In the genomic region with DNA sequence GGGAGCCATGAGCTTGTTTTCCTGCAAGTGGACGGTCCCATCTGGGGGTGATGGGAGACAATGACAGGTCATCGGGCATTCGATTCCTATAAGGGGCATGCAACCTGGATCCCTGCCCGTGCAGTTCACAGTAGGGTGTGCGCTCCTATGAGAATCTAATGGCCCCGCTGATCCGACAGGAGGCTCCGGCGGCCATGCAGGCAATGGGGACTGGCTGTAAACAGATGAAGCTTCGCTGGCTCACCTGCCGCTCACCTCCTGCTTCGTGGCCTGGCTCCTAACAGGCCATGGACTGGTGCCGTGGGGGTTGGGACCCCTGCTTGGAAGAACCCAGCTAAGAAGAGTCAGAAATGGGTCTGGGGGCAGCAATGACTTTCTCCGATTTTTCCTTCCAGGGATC, we compare ENCODE assay signal across 35 cellular contexts. TPM values are rescaled to one million over a fixed set of nuclear protein-coding genes. Genes with fewer than 3 reads are reported as not detected.
"Had no signal": no experiment of that assay in that cellular context is flagged by ENCODE, and none has a peak within 500 bp of the region (broad histone marks: within the 10 kb centered on the region; RNA-seq: fewer than 3 reads in every experiment).

No MANE protein-coding gene starts in this region.

- H3K27ac ChIP-seq: body of pancreas, breast epithelium, KMS-11, SJCRH30, SK-N-MC, WERI-Rb-1 had no signal

- DNase-seq: activated CD4-positive, alpha-beta memory T cell treated with anti-CD3 and anti-CD28 coated beads, Interleukin-2, amount 10 ng/mL, durations not matched to agents 7 days and 5 days; activated CD4-positive, alpha-beta T cell treated with anti-CD3 and anti-CD28 coated beads for 1 hour; activated CD4-positive, alpha-beta T cell treated with anti-CD3 and anti-CD28 coated beads for 48 hours; activated CD4-positive, CD25-positive, alpha-beta regulatory T cell; activated gamma-delta T cell; activated naive CD4-positive, alpha-beta T cell treated with Interleukin-2 at 50 U/mL for 16 hours; activated naive CD8-positive, alpha-beta T cell treated with anti-CD3 and anti-CD28 coated beads, Interleukin-2, amount 10 ng/mL, durations not matched to agents 7 days and 5 days; activated T-cell treated with anti-CD3 and anti-CD28 coated beads, Interleukin-2, amount 50 U/mL, for 24 hours; body of pancreas; MM.1S; MV-4-11; NCI-H1092; NCI-H1436 treated with DMSO at 0.1 percent for 48 hours; NCI-H1694 treated with DMSO at 0.1 percent for 48 hours; NCI-H2029; NCI-H345; NCI-H524 treated with DMSO at 0.1 percent for 48 hours; SHP77; SJCRH30; T1000; WERI-Rb-1 had no signal

- H3K4me1 Mint-ChIP-seq: activated CD4-positive, alpha-beta memory T cell treated with anti-CD3 and anti-CD28 coated beads, Interleukin-2, amount 10 ng/mL, durations not matched to agents 7 days and 5 days; activated naive CD4-positive, alpha-beta T cell treated with anti-CD3 and anti-CD28 coated beads, Interleukin-2, amount 50 U/mL, for 24 hours; activated naive CD8-positive, alpha-beta T cell treated with anti-CD3 and anti-CD28 coated beads, Interleukin-2, amount 10 ng/mL, durations not matched to agents 7 days and 5 days had no signal

- H3K4me3 ChIP-seq: body of pancreas, breast epithelium, SJCRH30, SK-N-MC had no signal

- H3K36me3 Mint-ChIP-seq: activated naive CD4-positive, alpha-beta T cell treated with anti-CD3 and anti-CD28 coated beads, Interleukin-2, amount 50 U/mL, for 24 hours; activated naive CD8-positive, alpha-beta T cell treated with anti-CD3 and anti-CD28 coated beads, Interleukin-2, amount 10 ng/mL, durations not matched to agents 7 days and 5 days had no signal

- H3K27me3 Mint-ChIP-seq: activated CD4-positive, alpha-beta memory T cell treated with anti-CD3 and anti-CD28 coated beads, Interleukin-2, amount 10 ng/mL, durations not matched to agents 7 days and 5 days; activated naive CD4-positive, alpha-beta T cell treated with anti-CD3 and anti-CD28 coated beads, Interleukin-2, amount 50 U/mL, for 24 hours; activated naive CD8-positive, alpha-beta T cell treated with anti-CD3 and anti-CD28 coated beads, Interleukin-2, amount 10 ng/mL, durations not matched to agents 7 days and 5 days had no signal

- H3K27me3 ChIP-seq: body of pancreas had no signal

- H3K9me3 ChIP-seq: body of pancreas, breast epithelium, SJCRH30 had no signal

- H3K4me1 ChIP-seq: body of pancreas, breast epithelium, SJCRH30 had no signal

- H3K9me3 Mint-ChIP-seq: activated CD4-positive, alpha-beta memory T cell treated with anti-CD3 and anti-CD28 coated beads, Interleukin-2, amount 10 ng/mL, durations not matched to agents 7 days and 5 days; activated naive CD4-positive, alpha-beta T cell treated with anti-CD3 and anti-CD28 coated beads, Interleukin-2, amount 50 U/mL, for 24 hours; activated naive CD8-positive, alpha-beta T cell treated with anti-CD3 and anti-CD28 coated beads, Interleukin-2, amount 10 ng/mL, durations not matched to agents 7 days and 5 days; activated T-cell treated with anti-CD3 and anti-CD28 coated beads, Interleukin-2, amount 50 U/mL, for 24 hours; activated T-helper 2 cell treated with anti-CD3 and anti-CD28 coated beads, Interferon-gamma antibody, Interleukin-2, Interleukin-4, amounts not matched to agents 10 μg/mL and 5 μg/mL and 100 μg/mL, durations not matched to agents 14 hours and 24 hours and 36 hours had no signal

- ATAC-seq: body of pancreas, Panc1 had no signal

- H3K27ac Mint-ChIP-seq: activated CD4-positive, alpha-beta memory T cell treated with anti-CD3 and anti-CD28 coated beads, Interleukin-2, amount 10 ng/mL, durations not matched to agents 7 days and 5 days; activated naive CD4-positive, alpha-beta T cell treated with anti-CD3 and anti-CD28 coated beads, Interleukin-2, amount 50 U/mL, for 24 hours; activated naive CD8-positive, alpha-beta T cell treated with anti-CD3 and anti-CD28 coated beads, Interleukin-2, amount 10 ng/mL, durations not matched to agents 7 days and 5 days; activated T-cell treated with anti-CD3 and anti-CD28 coated beads, Interleukin-2, amount 50 U/mL, for 24 hours; activated T-helper 2 cell treated with anti-CD3 and anti-CD28 coated beads, Interferon-gamma antibody, Interleukin-2, Interleukin-4, amounts not matched to agents 10 μg/mL and 5 μg/mL and 100 μg/mL, durations not matched to agents 14 hours and 24 hours and 36 hours had no signal

- H3K4me3 Mint-ChIP-seq: activated CD4-positive, alpha-beta memory T cell treated with anti-CD3 and anti-CD28 coated beads, Interleukin-2, amount 10 ng/mL, durations not matched to agents 7 days and 5 days; activated naive CD4-positive, alpha-beta T cell treated with anti-CD3 and anti-CD28 coated beads, Interleukin-2, amount 50 U/mL, for 24 hours; activated naive CD8-positive, alpha-beta T cell treated with anti-CD3 and anti-CD28 coated beads, Interleukin-2, amount 10 ng/mL, durations not matched to agents 7 days and 5 days; activated T-cell treated with anti-CD3 and anti-CD28 coated beads, Interleukin-2, amount 50 U/mL, for 24 hours had no signal

- H3K36me3 ChIP-seq: breast epithelium, SJCRH30, WERI-Rb-1 had no signal

RNA-seq across cellular contexts. Expression of a gene that starts 21.0 kb away (rescaled TPM):
- total RNA-seq: activated CD4-positive, alpha-beta memory T cell treated with anti-CD3 and anti-CD28 coated beads, Interleukin-2, amount 10 ng/mL, durations not matched to agents 7 days and 5 days; activated CD8-positive, alpha-beta memory T cell treated with anti-CD3 and anti-CD28 coated beads for 36 hours; activated naive CD8-positive, alpha-beta T cell treated with anti-CD3 and anti-CD28 coated beads, Interleukin-2, amount 10 ng/mL, durations not matched to agents 7 days and 5 days; activated T-helper 2 cell treated with anti-CD3 and anti-CD28 coated beads, Interferon-gamma antibody, Interleukin-2, Interleukin-4, amounts not matched to agents 10 μg/mL and 5 μg/mL and 100 μg/mL, durations not matched to agents 14 hours and 24 hours and 36 hours; body of pancreas; breast epithelium; LHCN-M2; RPMI7951; SJCRH30; T-helper 1 cell treated with Interleukin-12 subunit alpha and Interleukin-12 subunit beta and Interleukin-4 antibody, amounts not matched to agents 30 ng/mL and 1 ng/mL, for 36 hours; T-helper 2 cell treated with Interferon-gamma antibody and Interleukin-4, amounts not matched to agents 100 ng/mL and 5 ng/mL, for 36 hours had no signal
- polyA plus RNA-seq: adipose tissue had no signal

RNA-seq across cellular contexts. Expression of a gene that starts 36.6 kb away (rescaled TPM):
- total RNA-seq: activated CD4-positive, alpha-beta memory T cell treated with anti-CD3 and anti-CD28 coated beads, Interleukin-2, amount 10 ng/mL, durations not matched to agents 7 days and 5 days; activated CD8-positive, alpha-beta memory T cell treated with anti-CD3 and anti-CD28 coated beads for 36 hours; activated naive CD8-positive, alpha-beta T cell treated with anti-CD3 and anti-CD28 coated beads, Interleukin-2, amount 10 ng/mL, durations not matched to agents 7 days and 5 days; activated T-helper 2 cell treated with anti-CD3 and anti-CD28 coated beads, Interferon-gamma antibody, Interleukin-2, Interleukin-4, amounts not matched to agents 10 μg/mL and 5 μg/mL and 100 μg/mL, durations not matched to agents 14 hours and 24 hours and 36 hours; astrocyte; body of pancreas; breast epithelium; LHCN-M2; NCI-H460; RPMI7951; SJCRH30; T-helper 1 cell treated with Interleukin-12 subunit alpha and Interleukin-12 subunit beta and Interleukin-4 antibody, amounts not matched to agents 30 ng/mL and 1 ng/mL, for 36 hours; T-helper 2 cell treated with Interferon-gamma antibody and Interleukin-4, amounts not matched to agents 100 ng/mL and 5 ng/mL, for 36 hours had no signal
- polyA plus RNA-seq: adipose tissue had no signal

RNA-seq across cellular contexts. Expression of a gene that starts 56.8 kb away (rescaled TPM):
- total RNA-seq: activated CD4-positive, alpha-beta memory T cell treated with anti-CD3 and anti-CD28 coated beads, Interleukin-2, amount 10 ng/mL, durations not matched to agents 7 days and 5 days; activated CD8-positive, alpha-beta memory T cell treated with anti-CD3 and anti-CD28 coated beads for 36 hours; activated naive CD8-positive, alpha-beta T cell treated with anti-CD3 and anti-CD28 coated beads, Interleukin-2, amount 10 ng/mL, durations not matched to agents 7 days and 5 days; activated T-helper 2 cell treated with anti-CD3 and anti-CD28 coated beads, Interferon-gamma antibody, Interleukin-2, Interleukin-4, amounts not matched to agents 10 μg/mL and 5 μg/mL and 100 μg/mL, durations not matched to agents 14 hours and 24 hours and 36 hours; astrocyte; body of pancreas; breast epithelium; LHCN-M2; NCI-H460; RPMI7951; SJCRH30; T-helper 1 cell treated with Interleukin-12 subunit alpha and Interleukin-12 subunit beta and Interleukin-4 antibody, amounts not matched to agents 30 ng/mL and 1 ng/mL, for 36 hours; T-helper 2 cell treated with Interferon-gamma antibody and Interleukin-4, amounts not matched to agents 100 ng/mL and 5 ng/mL, for 36 hours had no signal
- polyA plus RNA-seq: adipose tissue had no signal
